Comparison of ENCODE assay signal across 9 cellular contexts in the genomic region with DNA sequence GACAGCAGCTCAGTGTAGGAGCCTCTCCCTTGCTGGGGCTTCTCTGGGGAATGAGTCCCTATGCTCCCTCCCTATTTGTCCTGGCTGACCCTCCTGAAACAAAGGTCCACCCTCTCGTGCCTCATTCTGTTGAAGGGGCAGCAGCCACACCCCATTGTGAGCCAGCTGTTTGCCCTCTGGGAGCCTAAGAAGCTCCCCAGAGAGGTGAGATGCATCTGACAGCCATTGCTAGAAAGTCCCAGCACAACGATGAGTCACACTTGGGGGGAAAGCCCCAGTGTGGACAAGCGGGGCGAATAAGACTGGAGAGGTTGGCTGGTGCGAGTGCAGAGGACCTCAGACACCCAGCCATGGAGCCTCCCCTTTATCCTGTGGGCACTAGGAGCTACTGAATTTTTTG.
A peak's percentile ranks its signal among the peaks of the same experiment; 100 is the strongest.
DNase-seq lines count a peak whose midpoint lies in the region; ATAC-seq, FAIRE-seq and TF ChIP-seq lines count a peak whose summit lies in the region.
"Had no signal": no experiment of that assay in that cellular context is flagged by ENCODE, and none has a peak within 500 bp of the region (broad histone marks: within the 10 kb centered on the region; RNA-seq: fewer than 3 reads in every experiment).

No MANE protein-coding gene starts in this region.

- no peak for TF ChIP-seq POLR2A in uterus (IDR thresholded peaks at IDR 0.05)

- H3K27me3 ChIP-seq in uterus, result no peaks in the 10 kb centered on the region
- no peaks in the 10 kb centered on the region for H3K27me3 ChIP-seq in psoas muscle (ENCODE audit: insufficient read depth in 3 of 3, low read length in 2 of 3)

- peak; percentile 45 for DNase-seq in GM19239 (ENCODE audit: insufficient read length, low spot score)
- DNase-seq in activated CD8-positive, alpha-beta memory T cell treated with anti-CD3 and anti-CD28 coated beads for 24 hours, result peak; percentile 73
- peak; percentile 21 to 32 for DNase-seq in stimulated activated CD4-positive, alpha-beta T cell treated with anti-CD3 and anti-CD28 coated beads, Interleukin-4, amount 100 ng/mL, for 4 hours
- DNase-seq in NCI-H510A (lab: John Stamatoyannopoulos, UW), result no peak
- DNase-seq in uterus, result no peak
- no peak for DNase-seq in psoas muscle
- DNase-seq in HCEC 1CT, result no peak

- peak; percentile 83 for ATAC-seq in HG02981 (IDR thresholded peaks at IDR 0.05; ENCODE audit: unreplicated experiment)
- ATAC-seq in psoas muscle, result no peak

- 53 to 72% (median 70%) methylated on average over 5 of the region's 5 CpGs for WGBS in psoas muscle, 3 donors

- H3K9me3 ChIP-seq in uterus (no peaks in the 10 kb centered on the region), psoas muscle (no peaks in the 10 kb centered on the region)

- H3K4me3 ChIP-seq in uterus (no peak overlapping the region), psoas muscle (no peak overlapping the region)

- H3K4me1 ChIP-seq in uterus (peaks cover 0 to 3% of the 10 kb centered on the region in 2 donors), psoas muscle (peaks cover 28% of the 10 kb centered on the region)

- TF ChIP-seq CTCF in uterus (IDR thresholded peaks at IDR 0.05) (no peak), psoas muscle (IDR thresholded peaks at IDR 0.05) (no peak)

- intact Hi-C loops in uterus (cut with DNase I; ENCODE audit: low total_unique reads), result loop anchor here (5.0 kb wide), 2 partner anchors 146 to 161 kb away; no protein-coding TSS in a partner anchor
- intact Hi-C loops in psoas muscle (cut with DNase I), result loop anchor here in 1 of 2 donors (5.0 kb wide), 2 partner anchors 74 to 131 kb away; partner anchors contain the start of gene SLC26A2

- H3K36me3 ChIP-seq in uterus (no peaks in the 10 kb centered on the region), psoas muscle (ENCODE audit: insufficient read depth in 1 of 2, low read depth in 1 of 2) (peaks cover 3 to 64% of the 10 kb centered on the region in 2 donors)

- peak; percentile 39 for FAIRE-seq in GM19239 (lab: Jason Lieb, UNC)
- FAIRE-seq: endometrium had no signal

- H3K27ac ChIP-seq in uterus (no peak overlapping the region), psoas muscle (no peak overlapping the region)

Comparison
In these comparisons a context has a peak if more than half of its experiments do, and no peak if none do; other contexts are left out.
1. DNase-seq: peak in GM19239 (single experiment), activated CD8-positive, alpha-beta memory T cell treated with anti-CD3 and anti-CD28 coated beads for 24 hours (single experiment) and stimulated activated CD4-positive, alpha-beta T cell treated with anti-CD3 and anti-CD28 coated beads, Interleukin-4, amount 100 ng/mL, for 4 hours (2 of 2); none in NCI-H510A (single experiment), uterus (0 of 2), psoas muscle (0 of 2) and HCEC 1CT (single experiment).